Comparison of ENCODE assay signal across 2 cellular contexts in genomic region chr18:57586243-57587049, GRCh38.
TF ChIP-seq lines count a peak whose summit lies in the region.

A gene with protein sequence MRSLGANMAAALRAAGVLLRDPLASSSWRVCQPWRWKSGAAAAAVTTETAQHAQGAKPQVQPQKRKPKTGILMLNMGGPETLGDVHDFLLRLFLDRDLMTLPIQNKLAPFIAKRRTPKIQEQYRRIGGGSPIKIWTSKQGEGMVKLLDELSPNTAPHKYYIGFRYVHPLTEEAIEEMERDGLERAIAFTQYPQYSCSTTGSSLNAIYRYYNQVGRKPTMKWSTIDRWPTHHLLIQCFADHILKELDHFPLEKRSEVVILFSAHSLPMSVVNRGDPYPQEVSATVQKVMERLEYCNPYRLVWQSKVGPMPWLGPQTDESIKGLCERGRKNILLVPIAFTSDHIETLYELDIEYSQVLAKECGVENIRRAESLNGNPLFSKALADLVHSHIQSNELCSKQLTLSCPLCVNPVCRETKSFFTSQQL (minus strand): TSS chr18:57586702. CDS start chr18:57586620, 82 bp downstream.

TF ChIP-seq in A549, 52 proteins besides CTCF, POLR2A, EP300 and RAD21 (continued from another document):
- TF ChIP-seq HMGXB4 (CRISPR knock-in tag; IDR thresholded peaks at IDR 0.05; ENCODE audit: borderline replicate concordance) (no peak), HEYL (CRISPR knock-in tag; IDR thresholded peaks at IDR 0.05) (no peak), ZC3H11A (IDR thresholded peaks at IDR 0.05) (no peak), RARB (CRISPR knock-in tag; IDR thresholded peaks at IDR 0.05) (no peak), GATA3 (IDR thresholded peaks at IDR 0.05; ENCODE audit: borderline replicate concordance) (no peak), TFCP2L1 (CRISPR knock-in tag; IDR thresholded peaks at IDR 0.05) (no peak), FOXS1 (CRISPR knock-in tag; IDR thresholded peaks at IDR 0.05) (no peak), SMC3 (IDR thresholded peaks at IDR 0.05) (no peak), NFE2L2 (conservative IDR thresholded peaks at IDR 0.05; ENCODE audit: low read length) (peak; percentile 99), RCOR1 (IDR thresholded peaks at IDR 0.05; ENCODE audit: low read depth, low read length) (no peak), TP53 (CRISPR knock-in tag; IDR thresholded peaks at IDR 0.05) (no peak), EHF (CRISPR knock-in tag; IDR thresholded peaks at IDR 0.05) (no peak), CEBPB (IDR thresholded peaks at IDR 0.05) (no peak), KDM1A (IDR thresholded peaks at IDR 0.05; ENCODE audit: low read depth) (no peak), RNF2 (IDR thresholded peaks at IDR 0.05; ENCODE audit: borderline replicate concordance, low read depth) (no peak), JUN (IDR thresholded peaks at IDR 0.05) (peak; percentile 21 to 58; a peak in 2 of 5 replicates), PHF8 (IDR thresholded peaks at IDR 0.05; ENCODE audit: borderline replicate concordance, low read depth) (peak; percentile 88), HDAC2 (IDR thresholded peaks at IDR 0.05) (no peak), NPAS2 (CRISPR knock-in tag; IDR thresholded peaks at IDR 0.05; ENCODE audit: borderline replicate concordance) (no peak), CHD2 (IDR thresholded peaks at IDR 0.05; ENCODE audit: low read length, partially characterized antibody) (no peak), POLR2AphosphoS2 (conservative IDR thresholded peaks at IDR 0.05; ENCODE audit: low read length) (no peak), FOSL2 (IDR thresholded peaks at IDR 0.05) (no peak), FOSL2 (CRISPR knock-in tag; IDR thresholded peaks at IDR 0.05) (no peak)
- TF ChIP-seq, protein P1, sequence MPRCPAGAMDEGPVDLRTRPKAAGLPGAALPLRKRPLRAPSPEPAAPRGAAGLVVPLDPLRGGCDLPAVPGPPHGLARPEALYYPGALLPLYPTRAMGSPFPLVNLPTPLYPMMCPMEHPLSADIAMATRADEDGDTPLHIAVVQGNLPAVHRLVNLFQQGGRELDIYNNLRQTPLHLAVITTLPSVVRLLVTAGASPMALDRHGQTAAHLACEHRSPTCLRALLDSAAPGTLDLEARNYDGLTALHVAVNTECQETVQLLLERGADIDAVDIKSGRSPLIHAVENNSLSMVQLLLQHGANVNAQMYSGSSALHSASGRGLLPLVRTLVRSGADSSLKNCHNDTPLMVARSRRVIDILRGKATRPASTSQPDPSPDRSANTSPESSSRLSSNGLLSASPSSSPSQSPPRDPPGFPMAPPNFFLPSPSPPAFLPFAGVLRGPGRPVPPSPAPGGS (IDR thresholded peaks at IDR 0.05), result 0 out of 3 replicates have a peak, but pooled peaks have one; percentile 24
- TF ChIP-seq, protein P2, sequence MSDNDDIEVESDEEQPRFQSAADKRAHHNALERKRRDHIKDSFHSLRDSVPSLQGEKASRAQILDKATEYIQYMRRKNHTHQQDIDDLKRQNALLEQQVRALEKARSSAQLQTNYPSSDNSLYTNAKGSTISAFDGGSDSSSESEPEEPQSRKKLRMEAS (IDR thresholded peaks at IDR 0.05), result peak; percentile 39; the same call in 1 of the 2 replicates

TF ChIP-seq in HepG2, 621 proteins besides CTCF, POLR2A, EP300 and RAD21 (continued from another document and continues in another):
- TF ChIP-seq, protein P3, sequence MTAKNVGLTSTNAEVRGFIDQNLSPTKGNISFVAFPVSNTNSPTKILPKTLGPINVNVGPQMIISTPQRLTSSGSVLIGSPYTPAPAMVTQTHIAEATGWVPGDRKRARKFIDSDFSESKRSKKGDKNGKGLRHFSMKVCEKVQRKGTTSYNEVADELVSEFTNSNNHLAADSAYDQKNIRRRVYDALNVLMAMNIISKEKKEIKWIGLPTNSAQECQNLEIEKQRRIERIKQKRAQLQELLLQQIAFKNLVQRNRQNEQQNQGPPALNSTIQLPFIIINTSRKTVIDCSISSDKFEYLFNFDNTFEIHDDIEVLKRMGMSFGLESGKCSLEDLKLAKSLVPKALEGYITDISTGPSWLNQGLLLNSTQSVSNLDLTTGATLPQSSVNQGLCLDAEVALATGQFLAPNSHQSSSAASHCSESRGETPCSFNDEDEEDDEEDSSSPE (CRISPR knock-in tag; IDR thresholded peaks at IDR 0.05), result peak; percentile 69; the same call in 1 of the 2 replicates
- TF ChIP-seq TGIF2 (CRISPR knock-in tag; IDR thresholded peaks at IDR 0.05) (0 out of 2 replicates have a peak, but pooled peaks have one; percentile 58), FOXC1 (CRISPR knock-in tag; IDR thresholded peaks at IDR 0.05; ENCODE audit: borderline replicate concordance) (peak; percentile 61; the same call in 1 of the 2 replicates), ZNF326 (CRISPR knock-in tag; IDR thresholded peaks at IDR 0.05; ENCODE audit: borderline replicate concordance) (no peak), KLF13 (CRISPR knock-in tag; IDR thresholded peaks at IDR 0.05) (no peak), ZNF207 (IDR thresholded peaks at IDR 0.05; ENCODE audit: borderline replicate concordance) (no peak), ZNF510 (CRISPR knock-in tag; IDR thresholded peaks at IDR 0.05; ENCODE audit: low read depth) (no peak), REST (IDR thresholded peaks at IDR 0.05; ENCODE audit: borderline replicate concordance in 1 of 2, low read depth in 1 of 2, low read length in 2 of 2) (0 out of 4 replicates have a peak, but pooled peaks of 1 of the 2 experiments have one; percentile 9), ZFP36L2 (CRISPR knock-in tag; IDR thresholded peaks at IDR 0.05) (no peak), ZNF629 (CRISPR knock-in tag; conservative IDR thresholded peaks at IDR 0.05) (no peak), HINFP (CRISPR knock-in tag; IDR thresholded peaks at IDR 0.05; ENCODE audit: low read depth) (no peak), ATM (IDR thresholded peaks at IDR 0.05; ENCODE audit: borderline replicate concordance) (no peak), ZNF431 (CRISPR knock-in tag; IDR thresholded peaks at IDR 0.05; ENCODE audit: borderline replicate concordance, low read depth) (no peak), DZIP1 (CRISPR knock-in tag; IDR thresholded peaks at IDR 0.05) (peak; percentile 74; the same call in 1 of the 2 replicates), SAP130 (CRISPR knock-in tag; IDR thresholded peaks at IDR 0.05; ENCODE audit: low read depth) (peak; percentile 52), ZNF230 (CRISPR knock-in tag; IDR thresholded peaks at IDR 0.05) (no peak), ZNF337 (CRISPR knock-in tag; IDR thresholded peaks at IDR 0.05; ENCODE audit: borderline replicate concordance, low read depth) (peak; percentile 91; the same call in 1 of the 2 replicates), CENPBD1 (CRISPR knock-in tag; IDR thresholded peaks at IDR 0.05; ENCODE audit: borderline replicate concordance, low read depth) (no peak), MED13 (CRISPR knock-in tag; IDR thresholded peaks at IDR 0.05) (0 out of 2 replicates have a peak, but pooled peaks have one; percentile 25), MXI1 (IDR thresholded peaks at IDR 0.05; ENCODE audit: borderline replicate concordance, low read depth, low read length) (peak; percentile 56; the same call in 1 of the 3 replicates), ZNF607 (CRISPR knock-in tag; IDR thresholded peaks at IDR 0.05; ENCODE audit: borderline replicate concordance) (0 out of 2 replicates have a peak, but pooled peaks have one; percentile 29), DNMT1 (CRISPR knock-in tag; IDR thresholded peaks at IDR 0.05) (0 out of 2 replicates have a peak, but pooled peaks have one; percentile 43), ZSCAN25 (CRISPR knock-in tag; IDR thresholded peaks at IDR 0.05) (peak; percentile 41), CCDC6 (CRISPR knock-in tag; IDR thresholded peaks at IDR 0.05) (no peak; the same call in 1 of the 2 replicates), IKZF4 (CRISPR knock-in tag; IDR thresholded peaks at IDR 0.05; ENCODE audit: borderline replicate concordance, low read depth, not compliant biosample characterization) (peak; percentile 79), ZNF784 (CRISPR knock-in tag; IDR thresholded peaks at IDR 0.05; ENCODE audit: borderline replicate concordance) (peak; percentile 66; the same call in 1 of the 2 replicates)
- TF ChIP-seq, protein P4, sequence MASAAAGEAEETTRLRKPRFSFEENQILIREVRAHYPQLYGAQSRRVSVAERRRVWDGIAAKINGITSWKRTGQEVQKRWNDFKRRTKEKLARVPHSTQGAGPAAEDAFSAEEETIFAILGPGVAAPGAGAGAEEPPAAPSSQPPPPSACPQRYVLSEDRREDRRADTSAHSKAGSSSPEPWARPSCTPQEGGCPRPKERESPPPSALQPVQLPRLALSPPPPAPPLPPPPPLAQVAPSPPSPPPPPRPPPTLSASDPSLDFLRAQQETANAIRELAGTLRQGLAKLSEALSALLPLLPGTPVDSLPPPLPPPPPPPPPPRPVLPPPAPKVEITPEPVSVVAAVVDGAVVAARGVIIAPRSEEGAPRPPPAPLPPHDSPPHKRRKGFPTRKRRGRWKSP (CRISPR knock-in tag; IDR thresholded peaks at IDR 0.05), result peak; percentile 93
- TF ChIP-seq, protein P5, sequence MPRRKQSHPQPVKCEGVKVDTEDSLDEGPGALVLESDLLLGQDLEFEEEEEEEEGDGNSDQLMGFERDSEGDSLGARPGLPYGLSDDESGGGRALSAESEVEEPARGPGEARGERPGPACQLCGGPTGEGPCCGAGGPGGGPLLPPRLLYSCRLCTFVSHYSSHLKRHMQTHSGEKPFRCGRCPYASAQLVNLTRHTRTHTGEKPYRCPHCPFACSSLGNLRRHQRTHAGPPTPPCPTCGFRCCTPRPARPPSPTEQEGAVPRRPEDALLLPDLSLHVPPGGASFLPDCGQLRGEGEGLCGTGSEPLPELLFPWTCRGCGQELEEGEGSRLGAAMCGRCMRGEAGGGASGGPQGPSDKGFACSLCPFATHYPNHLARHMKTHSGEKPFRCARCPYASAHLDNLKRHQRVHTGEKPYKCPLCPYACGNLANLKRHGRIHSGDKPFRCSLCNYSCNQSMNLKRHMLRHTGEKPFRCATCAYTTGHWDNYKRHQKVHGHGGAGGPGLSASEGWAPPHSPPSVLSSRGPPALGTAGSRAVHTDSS (CRISPR knock-in tag; conservative IDR thresholded peaks at IDR 0.05), result 0 out of 2 replicates have a peak, but pooled peaks have one; percentile 22
